Comparison of ENCODE assay signal across 2 cellular contexts in genomic region chr3:45993421-45994027, GRCh38.
TF ChIP-seq lines count a peak whose summit lies in the region.

No MANE protein-coding gene starts in this region.

TF ChIP-seq in SK-N-SH, 30 proteins besides CTCF, POLR2A, EP300 and RAD21 (continued from another document):
- TF ChIP-seq MXI1 (IDR thresholded peaks at IDR 0.05; ENCODE audit: low read depth, low read length) (no peak), FOXM1 (IDR thresholded peaks at IDR 0.05; ENCODE audit: low read depth) (no peak), TEAD4 (IDR thresholded peaks at IDR 0.05; ENCODE audit: borderline replicate concordance, insufficient read depth) (no peak), RXRA (IDR thresholded peaks at IDR 0.05; ENCODE audit: borderline replicate concordance, low read depth) (no peak), REST (IDR thresholded peaks at IDR 0.05; ENCODE audit: low read depth, low read length) (no peak), ZBTB33 (IDR thresholded peaks at IDR 0.05; ENCODE audit: borderline replicate concordance, low read depth) (no peak), IRF3 (IDR thresholded peaks at IDR 0.05; ENCODE audit: low read depth, low read length) (no peak), NFIC (IDR thresholded peaks at IDR 0.05; ENCODE audit: borderline replicate concordance) (no peak), ELF1 (IDR thresholded peaks at IDR 0.05) (no peak), MEF2A (IDR thresholded peaks at IDR 0.05; ENCODE audit: borderline replicate concordance, low read depth) (no peak)
- TF ChIP-seq, protein P1, sequence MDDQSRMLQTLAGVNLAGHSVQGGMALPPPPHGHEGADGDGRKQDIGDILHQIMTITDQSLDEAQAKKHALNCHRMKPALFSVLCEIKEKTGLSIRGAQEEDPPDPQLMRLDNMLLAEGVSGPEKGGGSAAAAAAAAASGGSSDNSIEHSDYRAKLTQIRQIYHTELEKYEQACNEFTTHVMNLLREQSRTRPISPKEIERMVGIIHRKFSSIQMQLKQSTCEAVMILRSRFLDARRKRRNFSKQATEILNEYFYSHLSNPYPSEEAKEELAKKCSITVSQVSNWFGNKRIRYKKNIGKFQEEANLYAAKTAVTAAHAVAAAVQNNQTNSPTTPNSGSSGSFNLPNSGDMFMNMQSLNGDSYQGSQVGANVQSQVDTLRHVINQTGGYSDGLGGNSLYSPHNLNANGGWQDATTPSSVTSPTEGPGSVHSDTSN (IDR thresholded peaks at IDR 0.05), result no peak
- TF ChIP-seq, protein P2, sequence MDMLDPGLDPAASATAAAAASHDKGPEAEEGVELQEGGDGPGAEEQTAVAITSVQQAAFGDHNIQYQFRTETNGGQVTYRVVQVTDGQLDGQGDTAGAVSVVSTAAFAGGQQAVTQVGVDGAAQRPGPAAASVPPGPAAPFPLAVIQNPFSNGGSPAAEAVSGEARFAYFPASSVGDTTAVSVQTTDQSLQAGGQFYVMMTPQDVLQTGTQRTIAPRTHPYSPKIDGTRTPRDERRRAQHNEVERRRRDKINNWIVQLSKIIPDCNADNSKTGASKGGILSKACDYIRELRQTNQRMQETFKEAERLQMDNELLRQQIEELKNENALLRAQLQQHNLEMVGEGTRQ (IDR thresholded peaks at IDR 0.05; ENCODE audit: borderline replicate concordance, low read depth, low read length), result no peak

TF ChIP-seq in SK-N-SH treated with all-trans-retinoic acid at 6 μM for 48 hours, 23 proteins besides CTCF, POLR2A, EP300 and RAD21 (continued from another document):
- TF ChIP-seq, protein P3, sequence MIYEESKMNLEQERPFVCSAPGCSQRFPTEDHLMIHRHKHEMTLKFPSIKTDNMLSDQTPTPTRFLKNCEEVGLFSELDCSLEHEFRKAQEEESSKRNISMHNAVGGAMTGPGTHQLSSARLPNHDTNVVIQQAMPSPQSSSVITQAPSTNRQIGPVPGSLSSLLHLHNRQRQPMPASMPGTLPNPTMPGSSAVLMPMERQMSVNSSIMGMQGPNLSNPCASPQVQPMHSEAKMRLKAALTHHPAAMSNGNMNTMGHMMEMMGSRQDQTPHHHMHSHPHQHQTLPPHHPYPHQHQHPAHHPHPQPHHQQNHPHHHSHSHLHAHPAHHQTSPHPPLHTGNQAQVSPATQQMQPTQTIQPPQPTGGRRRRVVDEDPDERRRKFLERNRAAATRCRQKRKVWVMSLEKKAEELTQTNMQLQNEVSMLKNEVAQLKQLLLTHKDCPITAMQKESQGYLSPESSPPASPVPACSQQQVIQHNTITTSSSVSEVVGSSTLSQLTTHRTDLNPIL (CRISPR knock-in tag; IDR thresholded peaks at IDR 0.05; ENCODE audit: low read depth), result no peak
- no peak for TF ChIP-seq ZNF70 (CRISPR knock-in tag; IDR thresholded peaks at IDR 0.05)
